Comparison of ENCODE assay signal across 1 cellular context in genomic region chr19:57632987-57633831, GRCh38.
TF ChIP-seq lines count a peak whose summit lies in the region.

Gene ZNF211 (plus strand): TSS chr19:57633168. CDS start chr19:57633347, 179 bp downstream.

TF ChIP-seq in HepG2, 621 proteins besides CTCF, POLR2A, EP300 and RAD21 (continued from another document and continues in another):
- TF ChIP-seq THRA (CRISPR knock-in tag; IDR thresholded peaks at IDR 0.05; ENCODE audit: borderline replicate concordance): peak; percentile 29; the same call in 1 of the 2 replicates
- peak; percentile 68 for TF ChIP-seq HNRNPLL (IDR thresholded peaks at IDR 0.05; ENCODE audit: low read depth, low read length, poor library complexity, severe bottlenecking)
- peak; percentile 59; the same call in 1 of the 2 replicates for TF ChIP-seq ZNF614 (CRISPR knock-in tag; IDR thresholded peaks at IDR 0.05; ENCODE audit: borderline replicate concordance)
- TF ChIP-seq SNAPC2 (CRISPR knock-in tag; IDR thresholded peaks at IDR 0.05): no peak
- TF ChIP-seq MLXIP (CRISPR knock-in tag; IDR thresholded peaks at IDR 0.05; ENCODE audit: borderline replicate concordance): no peak
- no peak; the same call in 1 of the 2 replicates for TF ChIP-seq ZNF451 (CRISPR knock-in tag; IDR thresholded peaks at IDR 0.05)
- TF ChIP-seq ZNF777 (CRISPR knock-in tag; IDR thresholded peaks at IDR 0.05): peak; percentile 74; the same call in 1 of the 2 replicates
- TF ChIP-seq NFIB (CRISPR knock-in tag; IDR thresholded peaks at IDR 0.05; ENCODE audit: borderline replicate concordance): no peak
- no peak for TF ChIP-seq PAXIP1 (CRISPR knock-in tag; conservative IDR thresholded peaks at IDR 0.05)
- TF ChIP-seq KLF16 (CRISPR knock-in tag; IDR thresholded peaks at IDR 0.05): peak in 1 of 2 experiments; percentile 87; a peak in 2 of 4 replicates
- peak; percentile 53; the same call in 1 of the 2 replicates for TF ChIP-seq CHD2 (IDR thresholded peaks at IDR 0.05; ENCODE audit: low read depth, low read length)
- peak; percentile 85 for TF ChIP-seq PATZ1 (CRISPR knock-in tag; IDR thresholded peaks at IDR 0.05)
- TF ChIP-seq YEATS2 (CRISPR knock-in tag; IDR thresholded peaks at IDR 0.05; ENCODE audit: borderline replicate concordance): peak; percentile 72; the same call in 1 of the 2 replicates
- no peak for TF ChIP-seq NBN (conservative IDR thresholded peaks at IDR 0.05)
- no peak for TF ChIP-seq MBNL3 (CRISPR knock-in tag; conservative IDR thresholded peaks at IDR 0.05)
- peak; percentile 96 for TF ChIP-seq NFYC (CRISPR knock-in tag; IDR thresholded peaks at IDR 0.05)
- no peak for TF ChIP-seq TIGD3 (CRISPR knock-in tag; IDR thresholded peaks at IDR 0.05; ENCODE audit: borderline replicate concordance)
- TF ChIP-seq FOXP1 (IDR thresholded peaks at IDR 0.05): no peak
- no peak for TF ChIP-seq FOXP1 (CRISPR knock-in tag; IDR thresholded peaks at IDR 0.05)
- TF ChIP-seq ZNF343 (CRISPR knock-in tag; IDR thresholded peaks at IDR 0.05): 0 out of 2 replicates have a peak, but pooled peaks have one; percentile 73
- peak; percentile 88 for TF ChIP-seq YY1 (IDR thresholded peaks at IDR 0.05; ENCODE audit: insufficient read depth, insufficient replicate concordance, low read depth, low read length)
- no peak for TF ChIP-seq DZIP1 (CRISPR knock-in tag; IDR thresholded peaks at IDR 0.05)
- peak; percentile 81; the same call in 1 of the 2 replicates for TF ChIP-seq ZNF501 (CRISPR knock-in tag; IDR thresholded peaks at IDR 0.05)
- TF ChIP-seq ERF (CRISPR knock-in tag; IDR thresholded peaks at IDR 0.05): peak; percentile 70; the same call in 1 of the 2 replicates
- TF ChIP-seq PCBP1 (IDR thresholded peaks at IDR 0.05; ENCODE audit: borderline replicate concordance, low read depth, low read length): 0 out of 2 replicates have a peak, but pooled peaks have one; percentile 41
- TF ChIP-seq NR2C2 (CRISPR knock-in tag; IDR thresholded peaks at IDR 0.05; ENCODE audit: borderline replicate concordance): peak; percentile 68; the same call in 1 of the 2 replicates
- TF ChIP-seq ZBTB7A (CRISPR knock-in tag; IDR thresholded peaks at IDR 0.05): no peak
- TF ChIP-seq ZBTB43 (CRISPR knock-in tag; conservative IDR thresholded peaks at IDR 0.05): no peak
- no peak for TF ChIP-seq ZNF251 (CRISPR knock-in tag; IDR thresholded peaks at IDR 0.05)
- 0 out of 2 replicates have a peak, but pooled peaks have one; percentile 48 for TF ChIP-seq JUN (CRISPR knock-in tag; IDR thresholded peaks at IDR 0.05)
- no peak for TF ChIP-seq CSRNP2 (CRISPR knock-in tag; conservative IDR thresholded peaks at IDR 0.05; ENCODE audit: low read depth)
- TF ChIP-seq ZNF703 (CRISPR knock-in tag; IDR thresholded peaks at IDR 0.05; ENCODE audit: borderline replicate concordance): no peak
- no peak for TF ChIP-seq MLLT10 (CRISPR knock-in tag; IDR thresholded peaks at IDR 0.05)
- TF ChIP-seq NFYB (CRISPR knock-in tag; IDR thresholded peaks at IDR 0.05): peak; percentile 94
- TF ChIP-seq ZNF580 (CRISPR knock-in tag; IDR thresholded peaks at IDR 0.05; ENCODE audit: borderline replicate concordance, low read depth): 0 out of 2 replicates have a peak, but pooled peaks have one; percentile 71
- no peak for TF ChIP-seq ZNF775 (CRISPR knock-in tag; IDR thresholded peaks at IDR 0.05; ENCODE audit: borderline replicate concordance)
- TF ChIP-seq EHMT2 (IDR thresholded peaks at IDR 0.05; ENCODE audit: borderline replicate concordance, low read depth, low read length): no peak
- 0 out of 2 replicates have a peak, but pooled peaks have one; percentile 45 for TF ChIP-seq MYNN (CRISPR knock-in tag; IDR thresholded peaks at IDR 0.05; ENCODE audit: low read depth)
- TF ChIP-seq MTA3 (CRISPR knock-in tag; IDR thresholded peaks at IDR 0.05): no peak
- TF ChIP-seq SSRP1 (CRISPR knock-in tag; IDR thresholded peaks at IDR 0.05): no peak
- TF ChIP-seq RBFOX2 (IDR thresholded peaks at IDR 0.05; ENCODE audit: low read depth, low read length): peak; percentile 71
- no peak for TF ChIP-seq ZNF180 (CRISPR knock-in tag; IDR thresholded peaks at IDR 0.05; ENCODE audit: borderline replicate concordance, low read depth)
- 0 out of 2 replicates have a peak, but pooled peaks have one; percentile 48 for TF ChIP-seq MXD3 (CRISPR knock-in tag; IDR thresholded peaks at IDR 0.05)
